In the genomic region with DNA sequence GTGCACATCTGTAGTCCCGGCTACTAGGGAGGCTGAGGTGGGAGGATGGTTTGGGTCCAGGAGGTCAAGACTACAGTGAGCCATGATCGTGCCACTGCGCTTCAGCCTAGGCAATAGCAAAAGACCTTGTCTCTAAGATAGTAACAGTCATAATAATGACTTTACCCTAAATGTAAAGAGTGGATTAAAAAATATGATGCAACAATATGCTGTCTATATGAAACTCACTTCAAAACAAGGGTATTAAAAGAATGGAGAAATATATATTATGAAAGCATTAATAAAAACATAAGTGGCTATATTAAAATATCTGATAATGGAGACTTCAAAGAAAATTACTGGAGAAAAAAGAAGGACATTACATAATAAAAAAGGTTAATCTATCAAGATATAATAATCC, we compare ENCODE assay signal across 1 cellular context.
TF ChIP-seq lines count a peak whose summit lies in the region.

No MANE protein-coding gene starts in this region.

TF ChIP-seq in IMR-90, 13 proteins besides CTCF, POLR2A, EP300 and RAD21:
- TF ChIP-seq NFE2L2 (IDR thresholded peaks at IDR 0.05; ENCODE audit: low read depth, low read length), result no peak
- TF ChIP-seq CEBPB (IDR thresholded peaks at IDR 0.05; ENCODE audit: low read depth, low read length), result peak; percentile 62
- TF ChIP-seq BHLHE40 (IDR thresholded peaks at IDR 0.05; ENCODE audit: low read depth, low read length), result no peak
